In genomic region chr7:107949443-107949935, GRCh38 we compare ENCODE assay signal across 13 cellular contexts. TPM values are rescaled to one million over a fixed set of nuclear protein-coding genes. Genes with fewer than 3 reads are reported as not detected.
DNase-seq lines count a peak whose midpoint lies in the region; ATAC-seq, FAIRE-seq and TF ChIP-seq lines count a peak whose summit lies in the region.
"Had no signal": no experiment of that assay in that cellular context is flagged by ENCODE, and none has a peak within 500 bp of the region (broad histone marks: within the 10 kb centered on the region; RNA-seq: fewer than 3 reads in every experiment).

No MANE protein-coding gene starts in this region.

- DNase-seq in left ventricle myocardium inferior = no peak
- DNase-seq in left cardiac atrium = no peak
- no peak for DNase-seq in endothelial cell of umbilical vein (ENCODE audit: low read depth, low spot score)
- DNase-seq in osteocyte (ENCODE audit: extremely low spot score, unreplicated experiment) = no peak
- no peak for DNase-seq in RKO (ENCODE audit: low spot score)
- no peak for DNase-seq in stimulated activated naive CD8-positive, alpha-beta T cell treated with anti-CD3 and anti-CD28 coated beads, Interleukin-15, Interleukin-2, amounts not matched to agents 100 U/mL and 50 U/mL, for 24 hours
- no peak for DNase-seq in GM20000 (ENCODE audit: low spot score)
- DNase-seq in activated effector memory CD4-positive, alpha-beta T cell treated with Interleukin-2 at 50 U/mL for 16 hours = no peak
- DNase-seq: activated effector memory CD4-positive, alpha-beta T cell treated with anti-CD3 and anti-CD28 coated beads, Interleukin-2, amount 50 U/mL, for 16 hours; CD4-positive, CD25-positive, alpha-beta regulatory T cell; dorsolateral prefrontal cortex; naive thymus-derived CD8-positive, alpha-beta T cell; stimulated activated naive CD4-positive, alpha-beta T cell had no signal

- H3K27me3 Mint-ChIP-seq in osteocyte (ENCODE audit: unreplicated experiment) = no peaks in the 10 kb centered on the region

- H3K9me3 Mint-ChIP-seq in osteocyte (ENCODE audit: unreplicated experiment) = no peaks in the 10 kb centered on the region
- H3K9me3 Mint-ChIP-seq: CD4-positive, CD25-positive, alpha-beta regulatory T cell; naive thymus-derived CD8-positive, alpha-beta T cell had no signal

- H3K36me3 Mint-ChIP-seq in osteocyte (ENCODE audit: unreplicated experiment) = peaks cover 82% of the 10 kb centered on the region
- H3K36me3 Mint-ChIP-seq: CD4-positive, CD25-positive, alpha-beta regulatory T cell; naive thymus-derived CD8-positive, alpha-beta T cell had no signal

- peak overlapping the region; percentile 31 for H3K4me3 Mint-ChIP-seq in osteocyte (ENCODE audit: unreplicated experiment)
- H3K4me3 Mint-ChIP-seq: CD4-positive, CD25-positive, alpha-beta regulatory T cell; naive thymus-derived CD8-positive, alpha-beta T cell had no signal

- POLR2A ChIA-PET in endothelial cell of umbilical vein (lab: Charles Lee) = interaction anchor here (0.7 kb wide), 2 partner anchors 46 to 354 kb away, joined by 3 read pairs; no protein-coding TSS in a partner anchor

- no peaks in the 10 kb centered on the region for H3K9me1 ChIP-seq in endothelial cell of umbilical vein (replicated peaks; ENCODE audit: control insufficient read depth, extremely low read depth, insufficient read depth, low read length)

- intact Hi-C loops in left ventricle myocardium inferior (cut with micrococcal nuclease) = no loop called here
- intact Hi-C loops in left cardiac atrium (cut with DNase I) = no loop called here
- intact Hi-C loops in endothelial cell of umbilical vein (cut with micrococcal nuclease) = loop anchor here (1.0 to 2.0 kb wide), 3 partner anchors 20 to 65 kb away; no protein-coding TSS in a partner anchor

- no peak for ATAC-seq in left cardiac atrium
- ATAC-seq in stimulated activated naive CD8-positive, alpha-beta T cell treated with anti-CD3 and anti-CD28 coated beads, Interleukin-15, Interleukin-2, amounts not matched to agents 100 U/mL and 50 U/mL, for 24 hours = no peak
- ATAC-seq: naive thymus-derived CD8-positive, alpha-beta T cell had no signal

- no peak for FAIRE-seq in endothelial cell of umbilical vein (lab: Jason Lieb, UNC)

- TSS peak; percentile 3 for BruUV-seq in endothelial cell of umbilical vein (replicated peaks; lab: Mats Ljungman, UMichigan)

- H4K20me1 ChIP-seq in endothelial cell of umbilical vein (replicated peaks; ENCODE audit: control insufficient read depth, extremely low read depth, insufficient read depth, low read length) = no peaks in the 10 kb centered on the region

- peak overlapping the region; percentile 59 for H3K27ac ChIP-seq in left ventricle myocardium inferior (replicated peaks)
- peak overlapping the region; percentile 89 for H3K27ac ChIP-seq in endothelial cell of umbilical vein (ENCODE audit: insufficient read depth, low read depth, low read length)

- dilution Hi-C loops in endothelial cell of umbilical vein (cut with MboI; ENCODE audit: extremely low pct_ligation_motif_present, low sequenced_read_pairs) = no loop called here

- peaks cover 95% of the 10 kb centered on the region for H3K4me1 Mint-ChIP-seq in osteocyte (ENCODE audit: unreplicated experiment)
- H3K4me1 Mint-ChIP-seq: CD4-positive, CD25-positive, alpha-beta regulatory T cell; naive thymus-derived CD8-positive, alpha-beta T cell had no signal

- TF ChIP-seq CTCF in left ventricle myocardium inferior (IDR thresholded peaks at IDR 0.05; ENCODE audit: borderline replicate concordance) (no peak), endothelial cell of umbilical vein (IDR thresholded peaks at IDR 0.05; ENCODE audit: extremely low read depth in 1 of 2, insufficient read depth in 1 of 2, low read depth in 1 of 2, low read length in 2 of 2) (no peak), osteocyte (IDR thresholded peaks at IDR 0.05) (no peak), GM20000 (IDR thresholded peaks at IDR 0.05; ENCODE audit: extremely low read depth, missing control alignments) (no peak)

- H3K4me1 ChIP-seq in left ventricle myocardium inferior = peaks cover 69% of the 10 kb centered on the region
- H3K4me1 ChIP-seq in endothelial cell of umbilical vein (ENCODE audit: control insufficient read depth, extremely low read depth, insufficient read depth, low read length) = peaks cover 94% of the 10 kb centered on the region

- H2AFZ ChIP-seq in endothelial cell of umbilical vein (ENCODE audit: low read depth, low read length) = no peak overlapping the region

- H3K9ac ChIP-seq in endothelial cell of umbilical vein (replicated peaks; ENCODE audit: extremely low read depth, insufficient read depth, low read length) = peak overlapping the region; percentile 64

- H3K27me3 ChIP-seq in left ventricle myocardium inferior (ENCODE audit: low read depth) (no peaks in the 10 kb centered on the region), endothelial cell of umbilical vein (ENCODE audit: control insufficient read depth in 2 of 2, insufficient read depth in 2 of 2, low read length in 2 of 2) (no peaks in the 10 kb centered on the region)
- H3K27me3 ChIP-seq: dorsolateral prefrontal cortex had no signal

- peaks cover 33% of the 10 kb centered on the region for H3K79me2 ChIP-seq in endothelial cell of umbilical vein (ENCODE audit: control insufficient read depth, insufficient read depth, low read length)

- H3K9me3 ChIP-seq in left ventricle myocardium inferior (replicated peaks) = no peaks in the 10 kb centered on the region
- no peaks in the 10 kb centered on the region for H3K9me3 ChIP-seq in endothelial cell of umbilical vein (replicated peaks; ENCODE audit: control insufficient read depth, insufficient read depth, low read length)

- no peak for TF ChIP-seq POLR2A in endothelial cell of umbilical vein (IDR thresholded peaks at IDR 0.05; ENCODE audit: low read depth, low read length)

- CTCF ChIA-PET in endothelial cell of umbilical vein (lab: Charles Lee) = interaction anchor here (0.6 to 1.3 kb wide), 8 partner anchors 9 to 197 kb away, joined by 3 to 4 read pairs (median 3); no protein-coding TSS in a partner anchor

- H3K4me3 ChIP-seq in left ventricle myocardium inferior = no peak overlapping the region
- no peak overlapping the region for H3K4me3 ChIP-seq in endothelial cell of umbilical vein (replicated peaks in 1 of 3; ENCODE audit: insufficient read depth in 1 of 3, low read depth in 1 of 3, low read length in 3 of 3)
- H3K4me3 ChIP-seq: dorsolateral prefrontal cortex had no signal

- peak overlapping the region; percentile 86 for H3K27ac Mint-ChIP-seq in osteocyte (ENCODE audit: unreplicated experiment)
- H3K27ac Mint-ChIP-seq: CD4-positive, CD25-positive, alpha-beta regulatory T cell; naive thymus-derived CD8-positive, alpha-beta T cell had no signal

- H3K36me3 ChIP-seq in left ventricle myocardium inferior = peaks cover 75% of the 10 kb centered on the region
- peaks cover 36 to 67% of the 10 kb centered on the region in 2 experiments for H3K36me3 ChIP-seq in endothelial cell of umbilical vein (ENCODE audit: control insufficient read depth in 2 of 2, extremely low read depth in 1 of 2, insufficient read depth in 2 of 2, low read length in 2 of 2)

- H3K4me2 ChIP-seq in endothelial cell of umbilical vein (ENCODE audit: insufficient read depth, low read length) = peak overlapping the region; percentile 70

TF ChIP-seq in endothelial cell of umbilical vein, 7 proteins besides CTCF, POLR2A, EP300 and RAD21:
- TF ChIP-seq GATA2 (IDR thresholded peaks at IDR 0.05; ENCODE audit: insufficient read depth, insufficient read length, low read depth, low read length) = no peak
- TF ChIP-seq FOS (IDR thresholded peaks at IDR 0.05; ENCODE audit: borderline replicate concordance, insufficient read depth, low read length) = no peak
- TF ChIP-seq MAX (IDR thresholded peaks at IDR 0.05; ENCODE audit: insufficient read depth, insufficient read length) = no peak
TF ChIP-seq in endothelial cell of umbilical vein: peak in this region for 0.

RNA-seq across cellular contexts. Expression of gene LAMB1, which starts 53.5 kb away (rescaled TPM):
- 60.0 TPM for total RNA-seq in left ventricle myocardium inferior
- total RNA-seq in left cardiac atrium = 100 to 1,000 TPM; 109 to 123 TPM
- total RNA-seq in endothelial cell of umbilical vein = 703 and 734 TPM in 2 replicates
- polyA plus RNA-seq in endothelial cell of umbilical vein = 588 and 591 TPM in 2 replicates
- 325 and 368 TPM in 2 replicates for polyA plus RNA-seq in endothelial cell of umbilical vein (2011; cell fraction: cytosol; rRNA removed)
- polyA plus RNA-seq in endothelial cell of umbilical vein (2011; cell fraction: nucleus; rRNA removed) = 2,332 and 2,533 TPM in 2 replicates
- 625 and 739 TPM in 2 replicates for polyA plus RNA-seq in endothelial cell of umbilical vein (2012)
- 1,649 and 1,751 TPM in 2 replicates for polyA minus RNA-seq in endothelial cell of umbilical vein
- polyA minus RNA-seq in endothelial cell of umbilical vein (2011; cell fraction: cytosol; rRNA and poly(A)+ RNA removed) = 25.5 TPM
- polyA minus RNA-seq in endothelial cell of umbilical vein (2011; cell fraction: nucleus; rRNA and poly(A)+ RNA removed) = 1,355 and 1,366 TPM in 2 replicates
- 952 and 1,014 TPM in 2 replicates for total RNA-seq in osteocyte

RNA-seq across cellular contexts. Expression of gene DLD, which starts 58.5 kb away (rescaled TPM):
- total RNA-seq in left ventricle myocardium inferior (342 TPM), left cardiac atrium (100 to 1,000 TPM; 159 to 179 TPM), endothelial cell of umbilical vein (61.7 and 77.4 TPM in 2 replicates), osteocyte (56.8 and 59.8 TPM in 2 replicates)
- polyA plus RNA-seq in endothelial cell of umbilical vein = 72.0 and 95.0 TPM in 2 replicates
- polyA plus RNA-seq in endothelial cell of umbilical vein (2011; cell fraction: cytosol; rRNA removed) = 79.7 and 92.1 TPM in 2 replicates
- 100 and 125 TPM in 2 replicates for polyA plus RNA-seq in endothelial cell of umbilical vein (2011; cell fraction: nucleus; rRNA removed)
- polyA plus RNA-seq in endothelial cell of umbilical vein (2012) = 96.5 and 122 TPM in 2 replicates
- 68.4 and 81.1 TPM in 2 replicates for polyA minus RNA-seq in endothelial cell of umbilical vein
- polyA minus RNA-seq in endothelial cell of umbilical vein (2011; cell fraction: cytosol; rRNA and poly(A)+ RNA removed) = 39.4 TPM
- 35.9 and 48.0 TPM in 2 replicates for polyA minus RNA-seq in endothelial cell of umbilical vein (2011; cell fraction: nucleus; rRNA and poly(A)+ RNA removed)
